ENCODE assay signal across 8 cellular contexts in genomic region chr22:21629262-21630149, GRCh38. TPM values are rescaled to one million over a fixed set of nuclear protein-coding genes. Genes with fewer than 3 reads are reported as not detected.
DNase-seq lines count a peak whose midpoint lies in the region; ATAC-seq and TF ChIP-seq lines count a peak whose summit lies in the region.

TSS of gene YDJC (minus strand) at chr22:21630022. CDS start at chr22:21630014, 8 bp downstream.

- H3K27ac ChIP-seq in HUES48 (ENCODE audit: low read depth, low read length) = peak within 1 kb of the TSS; percentile 80
- peak within 1 kb of the TSS; percentile 52 for H3K27ac ChIP-seq in mesodermal cell (ENCODE audit: low read depth, low read length, severe bottlenecking)

- peaks cover 59% of the 10 kb centered on the region for H3K36me3 Mint-ChIP-seq in Calu3 (ENCODE audit: insufficient read depth, unreplicated experiment)

- BruUV-seq in Calu3 (replicated peaks; lab: Mats Ljungman, UMichigan) = TSS peak; percentile 69

- peak; percentile 79 for ATAC-seq in GM21390 (IDR thresholded peaks at IDR 0.05; ENCODE audit: unreplicated experiment)

- no peaks in the 10 kb centered on the region for H3K27me3 Mint-ChIP-seq in Calu3 (ENCODE audit: unreplicated experiment)

- peak; percentile 69 for TF ChIP-seq CTCF in Calu3 (IDR thresholded peaks at IDR 0.05; ENCODE audit: unreplicated experiment)

- CTCF ChIA-PET in Calu3 (lab: Charles Lee) = interaction anchor here (0.6 to 2.8 kb wide), 6 partner anchors 13 to 105 kb away, joined by 3 to 42 read pairs (median 5); partner anchors contain the start of gene SDF2L1

- H3K9ac ChIP-seq in HUES48 (ENCODE audit: low read depth, low read length) = peak within 1 kb of the TSS; percentile 93
- peak within 1 kb of the TSS; percentile 66 for H3K9ac ChIP-seq in endocrine pancreas (ENCODE audit: control insufficient read depth, insufficient read depth, low read length)

- peak; percentile 99 for DNase-seq in Calu3
- peak; percentile 97 for DNase-seq in NOMO-1 treated with dmso at 0.1 percent for 144 hours (lab: John Stamatoyannopoulos, UW; ENCODE audit: unreplicated experiment)
- peak; percentile 88 to 91 (median 89) for DNase-seq in activated CD8-positive, alpha-beta memory T cell treated with anti-CD3 and anti-CD28 coated beads for 48 hours (ENCODE audit: low read depth in 2 of 3, low spot score in 2 of 3)
- DNase-seq in stimulated activated CD8-positive, alpha-beta memory T cell treated with anti-CD3 and anti-CD28 coated beads, Interleukin-15, amount 100 ng/mL, for 24 hours (ENCODE audit: low read depth) = peak; percentile 89

- H3K27ac Mint-ChIP-seq in Calu3 (ENCODE audit: unreplicated experiment) = peak within 1 kb of the TSS; percentile 71

- H3K4me1 Mint-ChIP-seq in Calu3 (ENCODE audit: low read depth, unreplicated experiment) = peaks cover 20% of the 10 kb centered on the region

- WGBS in mesodermal cell (ENCODE audit: insufficient coverage in 2 of 2), 2 experiments = 1 to 2% methylated on average over 75 to 82 of the region's 93 CpGs

- H3K9me3 ChIP-seq in HUES48 (ENCODE audit: control insufficient read depth, insufficient read depth, low read length) (no peaks in the 10 kb centered on the region), endocrine pancreas (ENCODE audit: control insufficient read depth, low read length) (no peaks in the 10 kb centered on the region), mesodermal cell (ENCODE audit: control insufficient read depth, low read length) (no peaks in the 10 kb centered on the region)

- no peaks in the 10 kb centered on the region for H3K4me1 ChIP-seq in HUES48 (ENCODE audit: control insufficient read depth, insufficient read depth, low read length)
- no peaks in the 10 kb centered on the region for H3K4me1 ChIP-seq in endocrine pancreas (ENCODE audit: control insufficient read depth, insufficient read depth, low read length)
- H3K4me1 ChIP-seq in mesodermal cell (ENCODE audit: control insufficient read depth, insufficient read depth, low read length, poor library complexity, severe bottlenecking) = peaks cover 4% of the 10 kb centered on the region

- peak within 1 kb of the TSS; percentile 84 for H3K4me3 Mint-ChIP-seq in Calu3 (ENCODE audit: low read depth, unreplicated experiment)

- H3K4me3 ChIP-seq in HUES48 (ENCODE audit: low read depth, low read length) (peak within 1 kb of the TSS; percentile 93), endocrine pancreas (ENCODE audit: control insufficient read depth, insufficient read depth, low read length) (no peak within 1 kb of the TSS), mesodermal cell (ENCODE audit: extremely low read depth, insufficient read depth, low read length, poor library complexity, severe bottlenecking) (peak within 1 kb of the TSS; percentile 95)

- H3K9me3 Mint-ChIP-seq in Calu3 (ENCODE audit: low read depth, unreplicated experiment) = no peaks in the 10 kb centered on the region

- intact Hi-C loops in Calu3 (cut with micrococcal nuclease; ENCODE audit: unreplicated experiment) = loop anchor here (1.0 kb wide), 1 partner anchor 22 kb away; no protein-coding TSS in a partner anchor

- H3K36me3 ChIP-seq in HUES48 (ENCODE audit: control insufficient read depth, insufficient read depth, low read length) (peaks cover 11% of the 10 kb centered on the region; the same call in 1 of the 2 replicates), endocrine pancreas (ENCODE audit: control insufficient read depth, insufficient read depth, low read length) (no peaks in the 10 kb centered on the region), mesodermal cell (ENCODE audit: control insufficient read depth, insufficient read depth, low read length) (peaks cover 13% of the 10 kb centered on the region)

- H3K27me3 ChIP-seq in HUES48 (ENCODE audit: control insufficient read depth, insufficient read depth, low read length) = no peaks in the 10 kb centered on the region
- H3K27me3 ChIP-seq in endocrine pancreas (ENCODE audit: control insufficient read depth, insufficient read depth, low read length) = no peaks in the 10 kb centered on the region

RNA-seq across cellular contexts. Expression of gene YDJC, which starts in this region (rescaled TPM):
- 57.9 and 64.2 TPM in 2 replicates for total RNA-seq in Calu3 (2022)
- 12.3 TPM for polyA plus RNA-seq in mesodermal cell (2013, experiment 1 of 2)
- 10.1 TPM for polyA plus RNA-seq in mesodermal cell (2013, experiment 2 of 2)
